ENCODE assay signal across 27 cellular contexts in genomic region chr1:5833911-5834310, GRCh38.
"Had no signal": no experiment of that assay in that cellular context is flagged by ENCODE, and none has a peak within 500 bp of the region (broad histone marks: within the 10 kb centered on the region; RNA-seq: fewer than 3 reads in every experiment).

No MANE protein-coding gene starts in this region.

- H3K9ac ChIP-seq: neural progenitor cell had no signal

- H3K36me3 ChIP-seq: neural progenitor cell, neutrophil, pancreas, prostate gland, right atrium auricular region, right lobe of liver, sigmoid colon, stomach, thoracic aorta, thyroid gland, tibial nerve, upper lobe of left lung, vagina had no signal

- H2AFZ ChIP-seq: neural progenitor cell had no signal

- FAIRE-seq: pancreas, small intestine, urothelium cell line had no signal

- H3K9me3 ChIP-seq: neutrophil, pancreas, prostate gland, right atrium auricular region, right lobe of liver, sigmoid colon, stomach, thoracic aorta, thyroid gland, tibial nerve, upper lobe of left lung, vagina had no signal

- H3K4me3 ChIP-seq: neural progenitor cell, pancreas, prostate gland, right atrium auricular region, right lobe of liver, sigmoid colon, stomach, thoracic aorta, thyroid gland, tibial nerve, upper lobe of left lung, vagina had no signal

- DNase-seq: naive thymus-derived CD4-positive, alpha-beta T cell; natural killer cell; nucleus accumbens; retina; sigmoid colon; small intestine; stimulated activated CD4-positive, alpha-beta T cell treated with anti-CD3 and anti-CD28 coated beads, Interleukin-15, amount 100 ng/mL, for 24 hours; stimulated activated CD4-positive, alpha-beta T cell treated with anti-CD3 and anti-CD28 coated beads, Interleukin-2, amount 100 ng/mL, for 24 hours; stimulated activated CD4-positive, alpha-beta T cell treated with anti-CD3 and anti-CD28 coated beads, Interleukin-2, amount 100 ng/mL, for 48 hours; stimulated activated CD4-positive, alpha-beta T cell treated with anti-CD3 and anti-CD28 coated beads, Interleukin-4, amount 100 ng/mL, for 24 hours; stimulated activated naive B cell treated with anti-CD40 and anti-IgM and Interleukin-4, amounts not matched to agents 10 μg/mL and 1 μg/mL and 100 μg/mL, for 72 hours; stimulated activated naive CD4-positive, alpha-beta T cell treated with Interleukin-2 at 50 U/mL for 16 hours; stomach; thyroid gland; trophoblast cell had no signal

- H3K4me1 ChIP-seq: prostate gland, right atrium auricular region, right lobe of liver, sigmoid colon, stomach, thyroid gland, tibial nerve, upper lobe of left lung, vagina had no signal

- H3K27ac ChIP-seq: neural progenitor cell, neutrophil, pancreas, prostate gland, right atrium auricular region, right lobe of liver, sigmoid colon, stomach, thoracic aorta, thyroid gland, tibial nerve, upper lobe of left lung, vagina had no signal

- H3K4me2 ChIP-seq: neural progenitor cell had no signal

- H3K27me3 ChIP-seq: neural progenitor cell, pancreas, right atrium auricular region, right lobe of liver, thyroid gland, vagina had no signal

- ATAC-seq: naive thymus-derived CD4-positive, alpha-beta T cell; natural killer cell; pancreas; right lobe of liver; stimulated activated effector memory CD8-positive, alpha-beta T cell treated with anti-CD3 and anti-CD28 coated beads, Interleukin-12 subunit alpha, Interleukin-12 subunit beta, amount 100 ng/mL, for 72 hours; stimulated activated naive B cell treated with anti-CD40 and anti-IgM and Interleukin-4, amounts not matched to agents 10 μg/mL and 1 μg/mL and 100 μg/mL, for 72 hours had no signal
